Comparison of ENCODE assay signal across 9 cellular contexts in genomic region chr6:21348462-21349195, GRCh38.
DNase-seq lines count a peak whose midpoint lies in the region; ATAC-seq and TF ChIP-seq lines count a peak whose summit lies in the region.
"Had no signal": no experiment of that assay in that cellular context is flagged by ENCODE, and none has a peak within 500 bp of the region (broad histone marks: within the 10 kb centered on the region; RNA-seq: fewer than 3 reads in every experiment).

No MANE protein-coding gene starts in this region.

- H3K27me3 Mint-ChIP-seq in WTC11 (ENCODE audit: low read depth), result no peaks in the 10 kb centered on the region
- H3K27me3 Mint-ChIP-seq in type B pancreatic cell, result no peaks in the 10 kb centered on the region
- H3K27me3 Mint-ChIP-seq in activated CD8-positive, alpha-beta T cell treated with anti-CD3 and anti-CD28 coated beads for 36 hours, result peaks cover 2% of the 10 kb centered on the region

- no peak overlapping the region for H3K4me3 Mint-ChIP-seq in WTC11
- peak overlapping the region; percentile 7 for H3K4me3 Mint-ChIP-seq in type B pancreatic cell
- no peak overlapping the region for H3K4me3 Mint-ChIP-seq in activated CD8-positive, alpha-beta T cell treated with anti-CD3 and anti-CD28 coated beads for 36 hours

- peak; percentile 97 for ATAC-seq in WTC11
- no peak for ATAC-seq in left colon
- no peak for ATAC-seq in activated CD8-positive, alpha-beta T cell treated with anti-CD3 and anti-CD28 coated beads for 36 hours

- no peak overlapping the region for H3K27ac Mint-ChIP-seq in WTC11
- H3K27ac Mint-ChIP-seq in type B pancreatic cell, result no peak overlapping the region
- H3K27ac Mint-ChIP-seq in activated CD8-positive, alpha-beta T cell treated with anti-CD3 and anti-CD28 coated beads for 36 hours, result no peak overlapping the region

- POLR2A ChIA-PET in WTC11 (lab: Charles Lee), result no interaction called here
- POLR2A ChIA-PET in activated CD8-positive, alpha-beta T cell treated with anti-CD3 and anti-CD28 coated beads for 36 hours (lab: Charles Lee), result interaction anchor here (0.6 kb wide), 1 partner anchor 79 kb away, joined by 3 read pairs; no protein-coding TSS in a partner anchor

- DNase-seq in NCI-H2029 (lab: John Stamatoyannopoulos, UW) (peak; percentile 27), NCI-H2029 treated with DMSO at 0.1 percent for 48 hours (lab: John Stamatoyannopoulos, UW) (no peak), WTC11 (ENCODE audit: low spot score) (peak; percentile 29), iPS-NIHi11 (ENCODE audit: low spot score) (peak; percentile 70), type B pancreatic cell (ENCODE audit: extremely low spot score, unreplicated experiment) (no peak), left colon (no peak)
- DNase-seq in activated CD8-positive, alpha-beta T cell treated with anti-CD3 and anti-CD28 coated beads for 36 hours, result no peak
- no peak for DNase-seq in activated CD4-positive, alpha-beta T cell treated with anti-CD3 and anti-CD28 coated beads for 4 hours
- DNase-seq: NCI-H82 had no signal

- H3K4me1 Mint-ChIP-seq in WTC11 (peaks cover 12% of the 10 kb centered on the region), type B pancreatic cell (ENCODE audit: unreplicated experiment) (peaks cover 32% of the 10 kb centered on the region)
- no peaks in the 10 kb centered on the region for H3K4me1 Mint-ChIP-seq in activated CD8-positive, alpha-beta T cell treated with anti-CD3 and anti-CD28 coated beads for 36 hours (ENCODE audit: low read depth)

- intact Hi-C loops in left colon (cut with DNase I, micrococcal nuclease), result no loop called here
- intact Hi-C loops in activated CD8-positive, alpha-beta T cell treated with anti-CD3 and anti-CD28 coated beads for 36 hours (cut with micrococcal nuclease), result no loop called here

- CTCF ChIA-PET in WTC11 (lab: Charles Lee), result interaction anchor here (0.7 to 1.5 kb wide), 2 partner anchors 14 to 20 kb away, joined by 3 read pairs; no protein-coding TSS in a partner anchor
- CTCF ChIA-PET in activated CD8-positive, alpha-beta T cell treated with anti-CD3 and anti-CD28 coated beads for 36 hours (lab: Charles Lee), result no interaction called here

- H3K9me3 Mint-ChIP-seq in WTC11 (peaks cover 10% of the 10 kb centered on the region), type B pancreatic cell (no peaks in the 10 kb centered on the region)
- no peaks in the 10 kb centered on the region for H3K9me3 Mint-ChIP-seq in activated CD8-positive, alpha-beta T cell treated with anti-CD3 and anti-CD28 coated beads for 36 hours

- TF ChIP-seq CTCF in WTC11 (IDR thresholded peaks at IDR 0.05) (no peak), type B pancreatic cell (conservative IDR thresholded peaks at IDR 0.05) (no peak)
- no peak for TF ChIP-seq CTCF in activated CD8-positive, alpha-beta T cell treated with anti-CD3 and anti-CD28 coated beads for 36 hours (IDR thresholded peaks at IDR 0.05)

- no peaks in the 10 kb centered on the region for H3K36me3 Mint-ChIP-seq in WTC11
- no peaks in the 10 kb centered on the region for H3K36me3 Mint-ChIP-seq in type B pancreatic cell
- H3K36me3 Mint-ChIP-seq in activated CD8-positive, alpha-beta T cell treated with anti-CD3 and anti-CD28 coated beads for 36 hours (ENCODE audit: low read depth), result no peaks in the 10 kb centered on the region

TF ChIP-seq in WTC11, 78 proteins besides CTCF, POLR2A, EP300 and RAD21:
- no peak for TF ChIP-seq SOX15 (CRISPR knock-in tag; IDR thresholded peaks at IDR 0.05)

Comparison
In these comparisons a context has a peak if more than half of its experiments do, and no peak if none do; other contexts are left out.
1. DNase-seq: peak in NCI-H2029 (single experiment), WTC11 (single experiment) and iPS-NIHi11 (single experiment); none in NCI-H2029 treated with DMSO at 0.1 percent for 48 hours (single experiment), type B pancreatic cell (single experiment), left colon (0 of 2), activated CD8-positive, alpha-beta T cell treated with anti-CD3 and anti-CD28 coated beads for 36 hours (single experiment) and activated CD4-positive, alpha-beta T cell treated with anti-CD3 and anti-CD28 coated beads for 4 hours (0 of 2).